In the genomic region with DNA sequence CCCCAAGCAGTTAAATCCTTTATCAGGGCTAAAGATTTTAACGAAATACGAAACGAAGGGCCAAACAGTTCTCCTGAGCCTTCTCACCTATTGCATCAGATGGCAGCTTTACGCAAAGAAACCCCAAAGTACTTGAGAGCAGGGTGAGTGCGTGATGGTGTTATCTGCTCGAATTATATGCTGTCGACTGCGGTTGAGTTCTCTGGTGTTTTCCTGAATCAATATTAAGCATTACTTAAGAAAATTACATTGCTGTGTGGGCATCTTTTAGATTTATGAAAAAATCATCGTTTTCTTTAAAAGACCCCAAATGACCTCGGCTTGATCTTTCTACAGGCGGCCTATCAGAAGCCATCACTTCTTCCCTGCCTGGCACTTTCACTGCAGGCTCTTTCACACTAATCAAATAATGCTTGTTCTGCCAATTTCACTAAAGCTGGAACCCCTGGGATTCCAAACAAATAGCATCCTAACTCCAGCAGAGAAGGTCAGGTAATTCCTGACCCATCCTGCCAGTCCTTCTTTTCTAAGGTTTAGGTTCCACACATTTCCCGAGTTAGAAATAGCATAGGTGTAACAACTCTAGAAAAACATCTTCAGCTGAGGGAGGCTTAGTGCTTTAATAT, we compare ENCODE assay signal across 12 cellular contexts. TPM values are rescaled to one million over a fixed set of nuclear protein-coding genes. Genes with fewer than 3 reads are reported as not detected.
DNase-seq lines count a peak whose midpoint lies in the region; ATAC-seq, FAIRE-seq and TF ChIP-seq lines count a peak whose summit lies in the region.
"Had no signal": no experiment of that assay in that cellular context is flagged by ENCODE, and none has a peak within 500 bp of the region (broad histone marks: within the 10 kb centered on the region; RNA-seq: fewer than 3 reads in every experiment).

No MANE protein-coding gene starts in this region.

- peak overlapping the region; percentile 46 for H3K4me3 Mint-ChIP-seq in activated naive CD8-positive, alpha-beta T cell
- no peak overlapping the region for H3K4me3 Mint-ChIP-seq in activated naive CD8-positive, alpha-beta T cell treated with anti-CD3 and anti-CD28 coated beads, Interleukin-2, amount 50 U/mL, for 24 hours
- H3K4me3 Mint-ChIP-seq in immature natural killer cell: peak overlapping the region in 3 of 5 donors; percentile 5 to 39 (median 22)
- H3K4me3 Mint-ChIP-seq: activated CD8-positive, alpha-beta memory T cell treated with anti-CD3 and anti-CD28 coated beads, Interleukin-2, amount 10 ng/mL, durations not matched to agents 7 days and 5 days had no signal

- peaks cover 10% of the 10 kb centered on the region for H3K4me1 Mint-ChIP-seq in activated naive CD8-positive, alpha-beta T cell (ENCODE audit: low read depth)
- H3K4me1 Mint-ChIP-seq in activated naive CD8-positive, alpha-beta T cell treated with anti-CD3 and anti-CD28 coated beads, Interleukin-2, amount 50 U/mL, for 24 hours: peaks cover 11% of the 10 kb centered on the region
- H3K4me1 Mint-ChIP-seq in immature natural killer cell: peaks cover 6 to 7% of the 10 kb centered on the region in 2 donors

- no peak for TF ChIP-seq CTCF in thoracic aorta (IDR thresholded peaks at IDR 0.05)

- no peaks in the 10 kb centered on the region for H3K9me3 Mint-ChIP-seq in activated naive CD8-positive, alpha-beta T cell (ENCODE audit: low read depth)
- H3K9me3 Mint-ChIP-seq in activated naive CD8-positive, alpha-beta T cell treated with anti-CD3 and anti-CD28 coated beads, Interleukin-2, amount 50 U/mL, for 24 hours: no peaks in the 10 kb centered on the region
- no peaks in the 10 kb centered on the region for H3K9me3 Mint-ChIP-seq in immature natural killer cell
- H3K9me3 Mint-ChIP-seq: stimulated activated naive B cell treated with anti-CD40 and anti-IgM and Interleukin-4, amounts not matched to agents 10 μg/mL and 1 μg/mL and 100 μg/mL, for 72 hours; T-cell had no signal

- no peak for FAIRE-seq in H54 (lab: Jason Lieb, UNC)
- FAIRE-seq: astrocyte had no signal

- H3K36me3 ChIP-seq in thoracic aorta: no peaks in the 10 kb centered on the region

- no peak for DNase-seq in activated naive CD8-positive, alpha-beta T cell treated with anti-CD3 and anti-CD28 coated beads, Interleukin-2, amount 50 U/mL, for 24 hours
- DNase-seq in NCI-H748 (lab: John Stamatoyannopoulos, UW; ENCODE audit: unreplicated experiment): peak; percentile 68
- DNase-seq in immature natural killer cell: no peak
- DNase-seq in thoracic aorta (ENCODE audit: low spot score): no peak
- no peak for DNase-seq in ecto neural progenitor cell (ENCODE audit: low spot score)
- DNase-seq in activated CD4-positive, alpha-beta T cell treated with anti-CD3 and anti-CD28 coated beads for 48 hours: no peak
- no peak for DNase-seq in H54 (ENCODE audit: insufficient read length, low spot score)
- DNase-seq: activated CD8-positive, alpha-beta memory T cell treated with anti-CD3 and anti-CD28 coated beads, Interleukin-2, amount 10 ng/mL, durations not matched to agents 7 days and 5 days; stimulated activated naive B cell treated with anti-CD40 and anti-IgM and Interleukin-4, amounts not matched to agents 10 μg/mL and 1 μg/mL and 100 μg/mL, for 72 hours; T-cell had no signal

- H3K4me1 ChIP-seq in thoracic aorta (ENCODE audit: control insufficient read depth in 1 of 2, low read depth in 2 of 2): peaks cover 0 to 45% of the 10 kb centered on the region in 2 donors

- no peaks in the 10 kb centered on the region for H3K27me3 ChIP-seq in thoracic aorta (replicated peaks; ENCODE audit: insufficient read depth)

- H3K36me3 Mint-ChIP-seq in activated naive CD8-positive, alpha-beta T cell: no peaks in the 10 kb centered on the region
- no peaks in the 10 kb centered on the region for H3K36me3 Mint-ChIP-seq in activated naive CD8-positive, alpha-beta T cell treated with anti-CD3 and anti-CD28 coated beads, Interleukin-2, amount 50 U/mL, for 24 hours (ENCODE audit: low read depth)
- no peaks in the 10 kb centered on the region for H3K36me3 Mint-ChIP-seq in immature natural killer cell
- H3K36me3 Mint-ChIP-seq: activated CD8-positive, alpha-beta memory T cell treated with anti-CD3 and anti-CD28 coated beads, Interleukin-2, amount 10 ng/mL, durations not matched to agents 7 days and 5 days; stimulated activated naive B cell treated with anti-CD40 and anti-IgM and Interleukin-4, amounts not matched to agents 10 μg/mL and 1 μg/mL and 100 μg/mL, for 72 hours; T-cell had no signal

- H3K27ac Mint-ChIP-seq in activated naive CD8-positive, alpha-beta T cell: no peak overlapping the region
- H3K27ac Mint-ChIP-seq in activated naive CD8-positive, alpha-beta T cell treated with anti-CD3 and anti-CD28 coated beads, Interleukin-2, amount 50 U/mL, for 24 hours: no peak overlapping the region
- H3K27ac Mint-ChIP-seq in immature natural killer cell: no peak overlapping the region
- H3K27ac Mint-ChIP-seq: activated CD8-positive, alpha-beta memory T cell treated with anti-CD3 and anti-CD28 coated beads, Interleukin-2, amount 10 ng/mL, durations not matched to agents 7 days and 5 days; stimulated activated naive B cell treated with anti-CD40 and anti-IgM and Interleukin-4, amounts not matched to agents 10 μg/mL and 1 μg/mL and 100 μg/mL, for 72 hours; T-cell had no signal

- no peak for ATAC-seq in activated naive CD8-positive, alpha-beta T cell treated with anti-CD3 and anti-CD28 coated beads, Interleukin-2, amount 50 U/mL, for 24 hours
- ATAC-seq in thoracic aorta (ENCODE audit: insufficient number of reproducible peaks, low FRiP score, low read depth): no peak
- ATAC-seq: activated CD8-positive, alpha-beta memory T cell treated with anti-CD3 and anti-CD28 coated beads, Interleukin-2, amount 10 ng/mL, durations not matched to agents 7 days and 5 days; stimulated activated naive B cell treated with anti-CD40 and anti-IgM and Interleukin-4, amounts not matched to agents 10 μg/mL and 1 μg/mL and 100 μg/mL, for 72 hours; T-cell had no signal

- H3K9me3 ChIP-seq in thoracic aorta: no peaks in the 10 kb centered on the region

- H3K4me3 ChIP-seq in thoracic aorta: peak overlapping the region; percentile 80

- no peak for TF ChIP-seq POLR2A in H54 (IDR thresholded peaks at IDR 0.05; ENCODE audit: low read depth, low read length)

- no peak overlapping the region for H3K27ac ChIP-seq in thoracic aorta

- peaks cover 39% of the 10 kb centered on the region for H3K27me3 Mint-ChIP-seq in activated naive CD8-positive, alpha-beta T cell
- H3K27me3 Mint-ChIP-seq in activated naive CD8-positive, alpha-beta T cell treated with anti-CD3 and anti-CD28 coated beads, Interleukin-2, amount 50 U/mL, for 24 hours: peaks cover 62% of the 10 kb centered on the region
- H3K27me3 Mint-ChIP-seq in immature natural killer cell (ENCODE audit: low read depth in 3 of 3): peaks cover 5 to 32% (median 14%) of the 10 kb centered on the region in 3 donors

RNA-seq across cellular contexts. Expression of gene UBE2QL1, which starts 1.7 kb away (rescaled TPM):
- polyA plus RNA-seq in immature natural killer cell: not detected
- total RNA-seq in thoracic aorta: 1 to 10 TPM; 3.2 to 3.5 TPM
